Comparison of ENCODE assay signal across 18 cellular contexts in the genomic region with DNA sequence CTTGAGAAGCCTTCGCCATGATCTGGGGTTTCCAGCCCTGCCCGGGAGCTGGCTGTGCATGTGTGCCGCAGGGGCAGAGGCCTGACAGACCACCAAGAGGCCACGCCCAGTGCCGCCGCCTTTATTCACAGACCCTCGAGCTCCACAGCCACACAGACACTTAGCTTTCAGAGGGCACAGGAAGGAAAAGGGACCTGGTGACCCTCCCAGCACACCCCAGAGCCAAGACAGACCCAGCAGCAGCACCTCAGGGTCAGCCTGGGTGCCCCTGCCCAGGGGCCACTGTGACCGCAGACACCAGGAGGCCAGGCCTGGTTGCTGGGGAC. TPM values are rescaled to one million over a fixed set of nuclear protein-coding genes. Genes with fewer than 3 reads are reported as not detected.
DNase-seq lines count a peak whose midpoint lies in the region; ATAC-seq and TF ChIP-seq lines count a peak whose summit lies in the region.
"Had no signal": no experiment of that assay in that cellular context is flagged by ENCODE, and none has a peak within 500 bp of the region (broad histone marks: within the 10 kb centered on the region; RNA-seq: fewer than 3 reads in every experiment).

No MANE protein-coding gene starts in this region.

- peaks cover 2% of the 10 kb centered on the region for H3K27me3 Mint-ChIP-seq in activated CD8-positive, alpha-beta T cell treated with anti-CD3 and anti-CD28 coated beads, Interleukin-2, amount 10 ng/mL, durations not matched to agents 7 days and 5 days (ENCODE audit: low read depth)
- peaks cover 4% of the 10 kb centered on the region for H3K27me3 Mint-ChIP-seq in activated CD8-positive, alpha-beta T cell treated with anti-CD3 and anti-CD28 coated beads for 36 hours
- H3K27me3 Mint-ChIP-seq: T-cell had no signal

- H3K36me3 Mint-ChIP-seq in activated CD8-positive, alpha-beta T cell treated with anti-CD3 and anti-CD28 coated beads, Interleukin-2, amount 10 ng/mL, durations not matched to agents 7 days and 5 days (ENCODE audit: low read depth), result no peaks in the 10 kb centered on the region
- peaks cover 1% of the 10 kb centered on the region for H3K36me3 Mint-ChIP-seq in activated CD8-positive, alpha-beta T cell treated with anti-CD3 and anti-CD28 coated beads for 36 hours (ENCODE audit: low read depth)

- WGBS in upper lobe of left lung, 2 donors, result 87 to 93% methylated on average over 5 to 8 of the region's 8 CpGs

- no peaks in the 10 kb centered on the region for H3K9me3 Mint-ChIP-seq in activated CD8-positive, alpha-beta T cell treated with anti-CD3 and anti-CD28 coated beads, Interleukin-2, amount 10 ng/mL, durations not matched to agents 7 days and 5 days (ENCODE audit: insufficient read depth)
- H3K9me3 Mint-ChIP-seq in activated CD8-positive, alpha-beta T cell treated with anti-CD3 and anti-CD28 coated beads for 36 hours, result no peaks in the 10 kb centered on the region
- H3K9me3 Mint-ChIP-seq: T-cell had no signal

- TF ChIP-seq EP300 in upper lobe of left lung (IDR thresholded peaks at IDR 0.05), result no peak

- no peak for ATAC-seq in activated CD8-positive, alpha-beta T cell treated with anti-CD3 and anti-CD28 coated beads, Interleukin-2, amount 10 ng/mL, durations not matched to agents 7 days and 5 days
- ATAC-seq in activated CD8-positive, alpha-beta T cell treated with anti-CD3 and anti-CD28 coated beads for 36 hours, result no peak
- ATAC-seq in upper lobe of left lung (ENCODE audit: low FRiP score in 2 of 2), result no peak
- ATAC-seq in GM18909 (IDR thresholded peaks at IDR 0.05; ENCODE audit: poor library complexity, unreplicated experiment), result no peak
- ATAC-seq in GM19328 (IDR thresholded peaks at IDR 0.05; ENCODE audit: unreplicated experiment), result no peak

- H3K27ac ChIP-seq in duodenal mucosa (ENCODE audit: low read depth, low read length), result peak overlapping the region; percentile 86
- peak overlapping the region; percentile 76 to 87 (median 84) for H3K27ac ChIP-seq in upper lobe of left lung
- H3K27ac ChIP-seq: GM23248, KMS-11, PC-9 had no signal

- H3K4me3 Mint-ChIP-seq in activated CD8-positive, alpha-beta T cell treated with anti-CD3 and anti-CD28 coated beads, Interleukin-2, amount 10 ng/mL, durations not matched to agents 7 days and 5 days, result no peak overlapping the region
- no peak overlapping the region for H3K4me3 Mint-ChIP-seq in activated CD8-positive, alpha-beta T cell treated with anti-CD3 and anti-CD28 coated beads for 36 hours
- H3K4me3 Mint-ChIP-seq: T-cell had no signal

- H3K4me1 Mint-ChIP-seq in activated CD8-positive, alpha-beta T cell treated with anti-CD3 and anti-CD28 coated beads, Interleukin-2, amount 10 ng/mL, durations not matched to agents 7 days and 5 days (ENCODE audit: low read depth), result peaks cover 12% of the 10 kb centered on the region
- H3K4me1 Mint-ChIP-seq in activated CD8-positive, alpha-beta T cell treated with anti-CD3 and anti-CD28 coated beads for 36 hours (ENCODE audit: low read depth), result peaks cover 6% of the 10 kb centered on the region

- TF ChIP-seq POLR2A in upper lobe of left lung (IDR thresholded peaks at IDR 0.05), result no peak

- peak overlapping the region; percentile 34 to 54 for H3K9ac ChIP-seq in duodenal mucosa (ENCODE audit: low read depth in 1 of 2, low read length in 2 of 2)
- peak overlapping the region; percentile 51 for H3K9ac ChIP-seq in mucosa of stomach (ENCODE audit: low read length)
- H3K9ac ChIP-seq: GM23248, KMS-11 had no signal

- no peak overlapping the region for H3K4me3 ChIP-seq in duodenal mucosa (ENCODE audit: low read depth in 1 of 2, low read length in 2 of 2)
- no peak overlapping the region for H3K4me3 ChIP-seq in mucosa of stomach (ENCODE audit: low read length)
- H3K4me3 ChIP-seq in upper lobe of left lung, result no peak overlapping the region
- H3K4me3 ChIP-seq: ascending aorta, GM23248, mucosa of descending colon, PC-9 had no signal

- CTCF ChIA-PET in activated CD8-positive, alpha-beta T cell treated with anti-CD3 and anti-CD28 coated beads, Interleukin-2, amount 10 ng/mL, durations not matched to agents 7 days and 5 days (lab: Charles Lee), result no interaction called here
- CTCF ChIA-PET in activated CD8-positive, alpha-beta T cell treated with anti-CD3 and anti-CD28 coated beads for 36 hours (lab: Charles Lee), result no interaction called here

- POLR2A ChIA-PET in activated CD8-positive, alpha-beta T cell treated with anti-CD3 and anti-CD28 coated beads, Interleukin-2, amount 10 ng/mL, durations not matched to agents 7 days and 5 days (lab: Charles Lee), result no interaction called here
- POLR2A ChIA-PET in activated CD8-positive, alpha-beta T cell treated with anti-CD3 and anti-CD28 coated beads for 36 hours (lab: Charles Lee), result interaction anchor here (1.0 to 1.2 kb wide), 2 partner anchors 14 to 157 kb away, joined by 3 to 4 read pairs; no protein-coding TSS in a partner anchor

- peaks cover 0 to 3% of the 10 kb centered on the region in 2 donors for H3K27me3 ChIP-seq in duodenal mucosa (ENCODE audit: control insufficient read depth in 1 of 2, insufficient read depth in 2 of 2, low read length in 2 of 2)
- no peaks in the 10 kb centered on the region for H3K27me3 ChIP-seq in mucosa of stomach (ENCODE audit: control insufficient read depth, insufficient read depth, low read length)
- no peaks in the 10 kb centered on the region for H3K27me3 ChIP-seq in upper lobe of left lung
- H3K27me3 ChIP-seq: ascending aorta had no signal

- peaks cover 15 to 17% of the 10 kb centered on the region in 2 donors for H3K4me1 ChIP-seq in duodenal mucosa (ENCODE audit: control insufficient read depth in 1 of 2, insufficient read depth in 2 of 2, low read length in 2 of 2)
- H3K4me1 ChIP-seq in mucosa of stomach (ENCODE audit: control insufficient read depth, insufficient read depth, low read length), result peaks cover 21% of the 10 kb centered on the region
- H3K4me1 ChIP-seq in upper lobe of left lung, result peaks cover 17 to 19% (median 17%) of the 10 kb centered on the region in 4 donors

- H3K36me3 ChIP-seq in duodenal mucosa (ENCODE audit: control insufficient read depth in 1 of 2, insufficient read depth in 2 of 2, low read length in 2 of 2), result no peaks in the 10 kb centered on the region
- H3K36me3 ChIP-seq in mucosa of stomach (ENCODE audit: control insufficient read depth, insufficient read depth, low read length), result no peaks in the 10 kb centered on the region
- peaks cover 0 to 26% (median 14%) of the 10 kb centered on the region in 4 donors for H3K36me3 ChIP-seq in upper lobe of left lung

- no peak for TF ChIP-seq CTCF in activated CD8-positive, alpha-beta T cell treated with anti-CD3 and anti-CD28 coated beads for 36 hours (IDR thresholded peaks at IDR 0.05)
- TF ChIP-seq CTCF in upper lobe of left lung (IDR thresholded peaks at IDR 0.05), result no peak

- H3K27ac Mint-ChIP-seq in activated CD8-positive, alpha-beta T cell treated with anti-CD3 and anti-CD28 coated beads, Interleukin-2, amount 10 ng/mL, durations not matched to agents 7 days and 5 days, result peak overlapping the region; percentile 69
- no peak overlapping the region for H3K27ac Mint-ChIP-seq in activated CD8-positive, alpha-beta T cell treated with anti-CD3 and anti-CD28 coated beads for 36 hours
- H3K27ac Mint-ChIP-seq: T-cell had no signal

- no peak for DNase-seq in activated CD8-positive, alpha-beta T cell treated with anti-CD3 and anti-CD28 coated beads, Interleukin-2, amount 10 ng/mL, durations not matched to agents 7 days and 5 days
- DNase-seq in activated CD8-positive, alpha-beta T cell treated with anti-CD3 and anti-CD28 coated beads for 36 hours, result no peak
- DNase-seq in upper lobe of left lung (peak in 1 of 2 donors; percentile 61), midbrain (lab: John Stamatoyannopoulos, UW) (no peak)
- DNase-seq: activated CD4-positive, CD25-positive, alpha-beta regulatory T cell treated with anti-CD3 and anti-CD28 coated beads, Interleukin-2, amount 50 U/mL, for 72 hours; stimulated activated CD4-positive, alpha-beta T cell treated with anti-CD3 and anti-CD28 coated beads, Interleukin-4, amount 100 ng/mL, for 24 hours; T-cell had no signal

- intact Hi-C loops in activated CD8-positive, alpha-beta T cell treated with anti-CD3 and anti-CD28 coated beads for 36 hours (cut with micrococcal nuclease), result no loop called here

- H3K9me3 ChIP-seq in duodenal mucosa (ENCODE audit: control insufficient read depth in 1 of 2, low read length in 2 of 2) (no peaks in the 10 kb centered on the region), mucosa of stomach (ENCODE audit: control insufficient read depth, low read length) (no peaks in the 10 kb centered on the region), upper lobe of left lung (no peaks in the 10 kb centered on the region)
- H3K9me3 ChIP-seq: ascending aorta, mucosa of descending colon had no signal

RNA-seq across cellular contexts. Expression of gene MCRIP1, which starts 10.8 kb away (rescaled TPM):
- 10 to 100 TPM; 42.3 to 43.0 TPM for total RNA-seq in activated CD8-positive, alpha-beta T cell treated with anti-CD3 and anti-CD28 coated beads, Interleukin-2, amount 10 ng/mL, durations not matched to agents 7 days and 5 days
- total RNA-seq in activated CD8-positive, alpha-beta T cell treated with anti-CD3 and anti-CD28 coated beads for 36 hours, result 10 to 100 TPM; 55.1 to 56.5 TPM
- total RNA-seq in upper lobe of left lung, result 100 to 1,000 TPM in 1 of 6 donors, 10 to 100 TPM in 5; 30.1 to 106 (median 70.1) TPM

RNA-seq across cellular contexts. Expression of gene PPP1R27, which starts 12.6 kb away (rescaled TPM):
- total RNA-seq in activated CD8-positive, alpha-beta T cell treated with anti-CD3 and anti-CD28 coated beads, Interleukin-2, amount 10 ng/mL, durations not matched to agents 7 days and 5 days, result not detected
- total RNA-seq in activated CD8-positive, alpha-beta T cell treated with anti-CD3 and anti-CD28 coated beads for 36 hours, result not detected
- total RNA-seq in upper lobe of left lung, result not detected
- total RNA-seq: ascending aorta, dermis microvascular lymphatic vessel endothelial cell, GM23248, PC-9, renal cortical epithelial cell, T-cell had no signal

RNA-seq across cellular contexts. Expression of gene GCGR, which starts 18.3 kb away (rescaled TPM):
- total RNA-seq in activated CD8-positive, alpha-beta T cell treated with anti-CD3 and anti-CD28 coated beads, Interleukin-2, amount 10 ng/mL, durations not matched to agents 7 days and 5 days, result not detected
- not detected for total RNA-seq in activated CD8-positive, alpha-beta T cell treated with anti-CD3 and anti-CD28 coated beads for 36 hours
- 10 to 100 TPM in 1 of 6 donors, not detected in 5; 11.1 TPM for total RNA-seq in upper lobe of left lung
- total RNA-seq: ascending aorta, dermis microvascular lymphatic vessel endothelial cell, GM23248, PC-9, renal cortical epithelial cell had no signal

RNA-seq across cellular contexts. Expression of gene P4HB, which starts 38.1 kb away (rescaled TPM):
- total RNA-seq in activated CD8-positive, alpha-beta T cell treated with anti-CD3 and anti-CD28 coated beads, Interleukin-2, amount 10 ng/mL, durations not matched to agents 7 days and 5 days, result 100 to 1,000 TPM; 474 to 498 TPM
- 100 to 1,000 TPM; 408 to 434 TPM for total RNA-seq in activated CD8-positive, alpha-beta T cell treated with anti-CD3 and anti-CD28 coated beads for 36 hours
- 100 to 1,000 TPM; 374 to 627 (median 531) TPM for total RNA-seq in upper lobe of left lung

RNA-seq across cellular contexts. Expression of gene ARHGDIA, which starts 48.9 kb away (rescaled TPM):
- 100 to 1,000 TPM; 756 to 778 TPM for total RNA-seq in activated CD8-positive, alpha-beta T cell treated with anti-CD3 and anti-CD28 coated beads, Interleukin-2, amount 10 ng/mL, durations not matched to agents 7 days and 5 days
- total RNA-seq in activated CD8-positive, alpha-beta T cell treated with anti-CD3 and anti-CD28 coated beads for 36 hours, result 100 to 1,000 TPM; 450 to 470 TPM
- total RNA-seq in upper lobe of left lung, result 100 to 1,000 TPM; 171 to 522 (median 302) TPM
